1 cellular context compared by ENCODE assay signal in genomic region chr11:67371549-67372231, GRCh38.
TF ChIP-seq lines count a peak whose summit lies in the region.

No MANE protein-coding gene starts in this region.

TF ChIP-seq in HEK293, 187 proteins besides CTCF, POLR2A, EP300 and RAD21 (continued from another document and continues in another):
- TF ChIP-seq ZNF18 (tag by site-specific recombination; IDR thresholded peaks at IDR 0.05) (peak; percentile 52; the same call in 1 of the 2 replicates), ZNF404 (tag by site-specific recombination; IDR thresholded peaks at IDR 0.05) (no peak), ZNF704 (tag by site-specific recombination; IDR thresholded peaks at IDR 0.05) (no peak), ELK4 (IDR thresholded peaks at IDR 0.05; ENCODE audit: borderline replicate concordance, low read depth, low read length) (no peak), ZSCAN5A (tag by site-specific recombination; IDR thresholded peaks at IDR 0.05) (no peak), ZBTB49 (tag by site-specific recombination; IDR thresholded peaks at IDR 0.05; ENCODE audit: low read depth) (no peak), ZNF777 (tag by site-specific recombination; IDR thresholded peaks at IDR 0.05; ENCODE audit: borderline replicate concordance) (no peak), YY1 (tag by site-specific recombination; IDR thresholded peaks at IDR 0.05) (no peak), ZNF157 (tag by site-specific recombination; IDR thresholded peaks at IDR 0.05) (no peak), ZNF488 (tag by site-specific recombination; IDR thresholded peaks at IDR 0.05) (no peak), ZSCAN4 (tag by site-specific recombination; IDR thresholded peaks at IDR 0.05) (no peak), ZNF10 (tag by site-specific recombination; IDR thresholded peaks at IDR 0.05) (no peak), ZNF146 (tag by site-specific recombination; IDR thresholded peaks at IDR 0.05) (no peak), KLF1 (tag by site-specific recombination; IDR thresholded peaks at IDR 0.05) (peak; percentile 87), ZNF341 (tag by site-specific recombination; IDR thresholded peaks at IDR 0.05; ENCODE audit: low read depth) (0 out of 2 replicates have a peak, but pooled peaks have one; percentile 15), FEZF1 (tag by site-specific recombination; IDR thresholded peaks at IDR 0.05) (no peak), ZNF521 (tag by site-specific recombination; IDR thresholded peaks at IDR 0.05) (no peak), OSR2 (tag by site-specific recombination; IDR thresholded peaks at IDR 0.05) (no peak), RBAK (tag by site-specific recombination; IDR thresholded peaks at IDR 0.05) (no peak), ZNF529 (tag by site-specific recombination; IDR thresholded peaks at IDR 0.05; ENCODE audit: insufficient replicate concordance) (no peak), SP2 (tag by site-specific recombination; IDR thresholded peaks at IDR 0.05) (no peak), HIC1 (tag by site-specific recombination; IDR thresholded peaks at IDR 0.05) (no peak), ZNF239 (tag by site-specific recombination; IDR thresholded peaks at IDR 0.05) (no peak), EGR2 (tag by site-specific recombination; IDR thresholded peaks at IDR 0.05; ENCODE audit: low read depth) (peak; percentile 88), ZNF792 (tag by site-specific recombination; IDR thresholded peaks at IDR 0.05) (no peak), ZSCAN18 (tag by site-specific recombination; IDR thresholded peaks at IDR 0.05) (no peak), ZNF398 (tag by site-specific recombination; IDR thresholded peaks at IDR 0.05) (peak; percentile 75), SALL2 (tag by site-specific recombination; IDR thresholded peaks at IDR 0.05; ENCODE audit: borderline replicate concordance) (no peak), TRIM28 (IDR thresholded peaks at IDR 0.05; ENCODE audit: borderline replicate concordance, low read length) (no peak), ZNF24 (tag by site-specific recombination; IDR thresholded peaks at IDR 0.05) (no peak), ZNF791 (tag by site-specific recombination; IDR thresholded peaks at IDR 0.05) (no peak), ZNF23 (tag by site-specific recombination; IDR thresholded peaks at IDR 0.05; ENCODE audit: borderline replicate concordance) (no peak), ZNF292 (tag by site-specific recombination; IDR thresholded peaks at IDR 0.05; ENCODE audit: borderline replicate concordance, low read depth) (no peak), ZNF248 (tag by site-specific recombination; IDR thresholded peaks at IDR 0.05) (no peak), YY2 (tag by site-specific recombination; IDR thresholded peaks at IDR 0.05) (no peak), ZNF132 (tag by site-specific recombination; IDR thresholded peaks at IDR 0.05; ENCODE audit: borderline replicate concordance) (no peak), ZNF335 (tag by site-specific recombination; conservative IDR thresholded peaks at IDR 0.05) (no peak), ZFP41 (tag by site-specific recombination; IDR thresholded peaks at IDR 0.05; ENCODE audit: borderline replicate concordance) (no peak), PRDM6 (tag by site-specific recombination; IDR thresholded peaks at IDR 0.05) (no peak), ZNF433 (tag by site-specific recombination; IDR thresholded peaks at IDR 0.05; ENCODE audit: low read depth) (no peak), ZNF660 (tag by site-specific recombination; IDR thresholded peaks at IDR 0.05) (no peak), ZNF658 (tag by site-specific recombination; IDR thresholded peaks at IDR 0.05) (no peak), ZNF184 (tag by site-specific recombination; IDR thresholded peaks at IDR 0.05) (no peak), SCRT2 (tag by site-specific recombination; IDR thresholded peaks at IDR 0.05) (no peak), ZNF830 (tag by site-specific recombination; IDR thresholded peaks at IDR 0.05; ENCODE audit: low read depth) (no peak), ZNF133 (tag by site-specific recombination; IDR thresholded peaks at IDR 0.05) (no peak), ZNF580 (tag by site-specific recombination; IDR thresholded peaks at IDR 0.05) (no peak), ZBTB7A (tag by site-specific recombination; IDR thresholded peaks at IDR 0.05; ENCODE audit: low read depth) (0 out of 2 replicates have a peak, but pooled peaks have one; percentile 45), ZNF600 (tag by site-specific recombination; IDR thresholded peaks at IDR 0.05) (peak; percentile 91), ZBTB20 (tag by site-specific recombination; IDR thresholded peaks at IDR 0.05) (peak; percentile 44; the same call in 1 of the 2 replicates), ZNF561 (tag by site-specific recombination; IDR thresholded peaks at IDR 0.05; ENCODE audit: borderline replicate concordance) (no peak)
